ENCODE assay signal across 2 cellular contexts in genomic region chr1:8165595-8166360, GRCh38.
TF ChIP-seq lines count a peak whose summit lies in the region.

No MANE protein-coding gene starts in this region.

TF ChIP-seq in HEK293, 187 proteins besides CTCF, POLR2A, EP300 and RAD21 (continued from another document):
- TF ChIP-seq ZNF518A (tag by site-specific recombination; conservative IDR thresholded peaks at IDR 0.05; ENCODE audit: low read depth) (no peak), ZNF19 (tag by site-specific recombination; IDR thresholded peaks at IDR 0.05; ENCODE audit: low read depth) (no peak), ZBTB48 (tag by site-specific recombination; IDR thresholded peaks at IDR 0.05) (no peak), ZNF155 (tag by site-specific recombination; IDR thresholded peaks at IDR 0.05) (no peak), KLF8 (tag by site-specific recombination; IDR thresholded peaks at IDR 0.05) (no peak), KLF10 (tag by site-specific recombination; IDR thresholded peaks at IDR 0.05) (no peak), BCL6B (tag by site-specific recombination; IDR thresholded peaks at IDR 0.05) (no peak), ZNF510 (tag by site-specific recombination; IDR thresholded peaks at IDR 0.05; ENCODE audit: insufficient replicate concordance) (no peak), ZEB2 (tag by site-specific recombination; IDR thresholded peaks at IDR 0.05) (no peak), ZNF514 (tag by site-specific recombination; IDR thresholded peaks at IDR 0.05) (no peak), ZIC2 (tag by site-specific recombination; IDR thresholded peaks at IDR 0.05) (no peak), MZF1 (tag by site-specific recombination; IDR thresholded peaks at IDR 0.05; ENCODE audit: borderline replicate concordance) (peak; percentile 47; the same call in 1 of the 2 replicates), ZNF843 (tag by site-specific recombination; IDR thresholded peaks at IDR 0.05) (no peak), ZNF677 (tag by site-specific recombination; IDR thresholded peaks at IDR 0.05) (no peak), ZNF558 (tag by site-specific recombination; IDR thresholded peaks at IDR 0.05) (no peak), ZNF791 (tag by site-specific recombination; IDR thresholded peaks at IDR 0.05) (no peak)
- TF ChIP-seq, protein P1, sequence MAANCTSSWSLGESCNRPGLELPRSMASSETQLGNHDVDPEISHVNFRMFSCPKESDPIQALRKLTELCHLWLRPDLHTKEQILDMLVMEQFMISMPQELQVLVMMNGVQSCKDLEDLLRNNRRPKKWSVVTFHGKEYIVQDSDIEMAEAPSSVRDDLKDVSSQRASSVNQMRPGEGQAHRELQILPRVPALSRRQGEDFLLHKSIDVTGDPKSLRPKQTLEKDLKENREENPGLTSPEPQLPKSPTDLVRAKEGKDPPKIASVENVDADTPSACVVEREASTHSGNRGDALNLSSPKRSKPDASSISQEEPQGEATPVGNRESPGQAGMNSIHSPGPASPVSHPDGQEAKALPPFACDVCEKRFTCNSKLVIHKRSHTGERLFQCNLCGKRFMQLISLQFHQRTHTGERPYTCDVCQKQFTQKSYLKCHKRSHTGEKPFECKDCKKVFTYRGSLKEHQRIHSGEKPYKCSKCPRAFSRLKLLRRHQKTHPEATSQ (tag by site-specific recombination; IDR thresholded peaks at IDR 0.05): peak; percentile 73; the same call in 1 of the 2 replicates

TF ChIP-seq in HepG2, 621 proteins besides CTCF, POLR2A, EP300 and RAD21 (continued from another document):
- TF ChIP-seq, protein P2, sequence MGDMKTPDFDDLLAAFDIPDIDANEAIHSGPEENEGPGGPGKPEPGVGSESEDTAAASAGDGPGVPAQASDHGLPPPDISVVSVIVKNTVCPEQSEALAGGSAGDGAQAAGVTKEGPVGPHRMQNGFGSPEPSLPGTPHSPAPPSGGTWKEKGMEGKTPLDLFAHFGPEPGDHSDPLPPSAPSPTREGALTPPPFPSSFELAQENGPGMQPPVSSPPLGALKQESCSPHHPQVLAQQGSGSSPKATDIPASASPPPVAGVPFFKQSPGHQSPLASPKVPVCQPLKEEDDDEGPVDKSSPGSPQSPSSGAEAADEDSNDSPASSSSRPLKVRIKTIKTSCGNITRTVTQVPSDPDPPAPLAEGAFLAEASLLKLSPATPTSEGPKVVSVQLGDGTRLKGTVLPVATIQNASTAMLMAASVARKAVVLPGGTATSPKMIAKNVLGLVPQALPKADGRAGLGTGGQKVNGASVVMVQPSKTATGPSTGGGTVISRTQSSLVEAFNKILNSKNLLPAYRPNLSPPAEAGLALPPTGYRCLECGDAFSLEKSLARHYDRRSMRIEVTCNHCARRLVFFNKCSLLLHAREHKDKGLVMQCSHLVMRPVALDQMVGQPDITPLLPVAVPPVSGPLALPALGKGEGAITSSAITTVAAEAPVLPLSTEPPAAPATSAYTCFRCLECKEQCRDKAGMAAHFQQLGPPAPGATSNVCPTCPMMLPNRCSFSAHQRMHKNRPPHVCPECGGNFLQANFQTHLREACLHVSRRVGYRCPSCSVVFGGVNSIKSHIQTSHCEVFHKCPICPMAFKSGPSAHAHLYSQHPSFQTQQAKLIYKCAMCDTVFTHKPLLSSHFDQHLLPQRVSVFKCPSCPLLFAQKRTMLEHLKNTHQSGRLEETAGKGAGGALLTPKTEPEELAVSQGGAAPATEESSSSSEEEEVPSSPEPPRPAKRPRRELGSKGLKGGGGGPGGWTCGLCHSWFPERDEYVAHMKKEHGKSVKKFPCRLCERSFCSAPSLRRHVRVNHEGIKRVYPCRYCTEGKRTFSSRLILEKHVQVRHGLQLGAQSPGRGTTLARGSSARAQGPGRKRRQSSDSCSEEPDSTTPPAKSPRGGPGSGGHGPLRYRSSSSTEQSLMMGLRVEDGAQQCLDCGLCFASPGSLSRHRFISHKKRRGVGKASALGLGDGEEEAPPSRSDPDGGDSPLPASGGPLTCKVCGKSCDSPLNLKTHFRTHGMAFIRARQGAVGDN (CRISPR knock-in tag; IDR thresholded peaks at IDR 0.05): peak; percentile 24; the same call in 1 of the 2 replicates
- TF ChIP-seq, protein P3, sequence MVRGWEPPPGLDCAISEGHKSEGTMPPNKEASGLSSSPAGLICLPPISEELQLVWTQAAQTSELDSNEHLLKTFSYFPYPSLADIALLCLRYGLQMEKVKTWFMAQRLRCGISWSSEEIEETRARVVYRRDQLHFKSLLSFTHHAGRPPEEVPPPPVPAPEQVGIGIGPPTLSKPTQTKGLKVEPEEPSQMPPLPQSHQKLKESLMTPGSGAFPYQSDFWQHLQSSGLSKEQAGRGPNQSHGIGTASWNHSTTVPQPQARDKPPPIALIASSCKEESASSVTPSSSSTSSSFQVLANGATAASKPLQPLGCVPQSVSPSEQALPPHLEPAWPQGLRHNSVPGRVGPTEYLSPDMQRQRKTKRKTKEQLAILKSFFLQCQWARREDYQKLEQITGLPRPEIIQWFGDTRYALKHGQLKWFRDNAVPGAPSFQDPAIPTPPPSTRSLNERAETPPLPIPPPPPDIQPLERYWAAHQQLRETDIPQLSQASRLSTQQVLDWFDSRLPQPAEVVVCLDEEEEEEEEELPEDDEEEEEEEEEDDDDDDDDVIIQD (CRISPR knock-in tag; IDR thresholded peaks at IDR 0.05; ENCODE audit: low read depth): peak; percentile 64; the same call in 1 of the 2 replicates
- TF ChIP-seq, protein P1 (CRISPR knock-in tag; IDR thresholded peaks at IDR 0.05; ENCODE audit: borderline replicate concordance): peak; percentile 82; the same call in 1 of the 2 replicates
- TF ChIP-seq SOX6 (IDR thresholded peaks at IDR 0.05): no peak
- peak; percentile 27; the same call in 1 of the 2 replicates for TF ChIP-seq SOX6 (CRISPR knock-in tag; IDR thresholded peaks at IDR 0.05)
- TF ChIP-seq NR2F2 (IDR thresholded peaks at IDR 0.05; ENCODE audit: borderline replicate concordance, low read depth): no peak
- peak; percentile 36; the same call in 1 of the 2 replicates for TF ChIP-seq ZMYM4 (CRISPR knock-in tag; IDR thresholded peaks at IDR 0.05)
- TF ChIP-seq, protein P4, sequence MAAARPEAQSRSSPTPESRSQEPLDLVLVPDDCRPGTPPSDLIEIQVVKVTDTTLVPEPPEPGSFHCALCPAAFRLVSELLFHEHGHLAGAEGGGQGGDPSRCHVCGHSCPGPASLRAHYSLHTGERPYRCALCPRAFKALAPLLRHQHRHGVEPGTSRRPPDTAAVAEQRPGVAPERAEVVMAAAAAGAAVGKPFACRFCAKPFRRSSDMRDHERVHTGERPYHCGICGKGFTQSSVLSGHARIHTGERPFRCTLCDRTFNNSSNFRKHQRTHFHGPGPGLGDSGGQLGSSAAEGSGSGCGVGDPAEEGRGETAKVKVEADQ (CRISPR knock-in tag; IDR thresholded peaks at IDR 0.05; ENCODE audit: borderline replicate concordance): no peak
